ENCODE assay signal across 15 cellular contexts in genomic region chr1:2932671-2933350, GRCh38.
DNase-seq lines count a peak whose midpoint lies in the region; ATAC-seq and TF ChIP-seq lines count a peak whose summit lies in the region.
"Had no signal": no experiment of that assay in that cellular context is flagged by ENCODE, and none has a peak within 500 bp of the region (broad histone marks: within the 10 kb centered on the region; RNA-seq: fewer than 3 reads in every experiment).

No MANE protein-coding gene starts in this region.

- BruUV-seq in Panc1 (replicated peaks; lab: Mats Ljungman, UMichigan), result no TSS peak

- ATAC-seq in Right ventricle myocardium superior (ENCODE audit: poor library complexity), result no peak
- peak; percentile 27; the same call in 1 of the 2 replicates for ATAC-seq in Panc1
- no peak for ATAC-seq in lower lobe of right lung
- ATAC-seq in HG03342 (IDR thresholded peaks at IDR 0.05; ENCODE audit: unreplicated experiment), result no peak
- no peak for ATAC-seq in GM19455 (IDR thresholded peaks at IDR 0.05; ENCODE audit: unreplicated experiment)
- ATAC-seq: GM23338 had no signal

- intact Hi-C loops in Right ventricle myocardium superior (cut with DNase I) (no loop called here), left ventricle myocardium inferior (cut with micrococcal nuclease) (no loop called here), Panc1 (cut with micrococcal nuclease; ENCODE audit: unreplicated experiment) (no loop called here), lower lobe of right lung (cut with DNase I) (no loop called here), spleen (cut with DNase I; ENCODE audit: low total_unique reads) (no loop called here)

- DNase-seq in Right ventricle myocardium superior (peak; percentile 15), left ventricle myocardium inferior (no peak), Panc1 (ENCODE audit: low read depth, low spot score) (no peak), lower lobe of right lung (peak; percentile 28), spleen (peak; percentile 71)
- DNase-seq: 8988T; CD4-positive, alpha-beta memory T cell; DMS153; DMS79; GDM1; HCEC 1CT had no signal

- no peak for TF ChIP-seq POLR2A in spleen (IDR thresholded peaks at IDR 0.05)

- TF ChIP-seq CTCF in left ventricle myocardium inferior (IDR thresholded peaks at IDR 0.05; ENCODE audit: borderline replicate concordance) (no peak), Panc1 (IDR thresholded peaks at IDR 0.05) (no peak), lower lobe of right lung (IDR thresholded peaks at IDR 0.05) (no peak), spleen (IDR thresholded peaks at IDR 0.05 in 8 of 11, conservative IDR thresholded peaks at IDR 0.05 in 3 of 11) (no peak)

- H3K9me3 ChIP-seq in left ventricle myocardium inferior (replicated peaks) (no peaks in the 10 kb centered on the region), Panc1 (ENCODE audit: control insufficient read depth, insufficient read depth, low read depth, low read length) (no peaks in the 10 kb centered on the region), lower lobe of right lung (no peaks in the 10 kb centered on the region), spleen (no peaks in the 10 kb centered on the region)
- H3K9me3 ChIP-seq: BLaER1 had no signal

- WGBS in spleen, 5 donors, result 68 to 85% (median 82%) methylated on average over 18 to 29 of the region's 29 CpGs

- peaks cover 71% of the 10 kb centered on the region for H3K27me3 ChIP-seq in left ventricle myocardium inferior (ENCODE audit: low read depth)
- peaks cover 4% of the 10 kb centered on the region; the same call in 1 of the 2 replicates for H3K27me3 ChIP-seq in Panc1 (ENCODE audit: control insufficient read depth, insufficient read depth, low read length)
- peaks cover 40% of the 10 kb centered on the region for H3K27me3 ChIP-seq in lower lobe of right lung (ENCODE audit: low read depth)
- H3K27me3 ChIP-seq in spleen (replicated peaks in 1 of 7), result peaks cover 0 to 39% (median 0%) of the 10 kb centered on the region in 7 donors

- CTCF ChIA-PET in Panc1 (lab: Charles Lee), result no interaction called here

- POLR2A ChIA-PET in Panc1 (lab: Charles Lee), result no interaction called here

- H3K4me1 ChIP-seq in left ventricle myocardium inferior (no peaks in the 10 kb centered on the region), Panc1 (ENCODE audit: control insufficient read depth, insufficient read depth, low read length) (no peaks in the 10 kb centered on the region), lower lobe of right lung (no peaks in the 10 kb centered on the region), spleen (no peaks in the 10 kb centered on the region)

- no peak overlapping the region for H3K4me3 ChIP-seq in left ventricle myocardium inferior
- H3K4me3 ChIP-seq in Panc1 (ENCODE audit: low read depth in 2 of 2, low read length in 2 of 2), result no peak overlapping the region
- no peak overlapping the region for H3K4me3 ChIP-seq in lower lobe of right lung
- no peak overlapping the region for H3K4me3 ChIP-seq in spleen
- H3K4me3 ChIP-seq: BLaER1, GM23338 had no signal

- H3K27ac ChIP-seq in left ventricle myocardium inferior (replicated peaks) (no peak overlapping the region), Panc1 (ENCODE audit: low read length) (no peak overlapping the region), lower lobe of right lung (no peak overlapping the region), spleen (no peak overlapping the region)
- H3K27ac ChIP-seq: BLaER1 had no signal

- H3K36me3 ChIP-seq in left ventricle myocardium inferior (no peaks in the 10 kb centered on the region), Panc1 (ENCODE audit: control insufficient read depth, insufficient read depth, low read length) (no peaks in the 10 kb centered on the region), lower lobe of right lung (no peaks in the 10 kb centered on the region), spleen (no peaks in the 10 kb centered on the region)
- H3K36me3 ChIP-seq: BLaER1 had no signal

- in situ Hi-C loops in Panc1 (cut with HindIII; ENCODE audit: low pct_unique_long_range_greater_than_20kb, low sequenced_read_pairs), result no loop called here

Comparison
In these comparisons a context has a peak if more than half of its experiments do, and no peak if none do; other contexts are left out.
1. DNase-seq: peak in Right ventricle myocardium superior (single experiment), lower lobe of right lung (single experiment) and spleen (single experiment); none in left ventricle myocardium inferior (single experiment) and Panc1 (single experiment).